ENCODE assay signal across 21 cellular contexts in genomic region chr19:16402076-16402475, GRCh38.
DNase-seq lines count a peak whose midpoint lies in the region; ATAC-seq and TF ChIP-seq lines count a peak whose summit lies in the region.
"Had no signal": no experiment of that assay in that cellular context is flagged by ENCODE, and none has a peak within 500 bp of the region (broad histone marks: within the 10 kb centered on the region; RNA-seq: fewer than 3 reads in every experiment).

No MANE protein-coding gene starts in this region.

- no peaks in the 10 kb centered on the region for H3K9me3 ChIP-seq in osteoblast (ENCODE audit: low read depth, low read length)
- H3K9me3 ChIP-seq in thoracic aorta = no peaks in the 10 kb centered on the region
- H3K9me3 ChIP-seq: lower lobe of right lung, stomach had no signal

- H4K20me1 ChIP-seq in osteoblast (ENCODE audit: insufficient read depth, low read length) = no peaks in the 10 kb centered on the region

- peaks cover 13% of the 10 kb centered on the region for H3K4me1 ChIP-seq in osteoblast (ENCODE audit: insufficient read depth, low read length)
- peaks cover 5 to 42% of the 10 kb centered on the region in 2 donors for H3K4me1 ChIP-seq in thoracic aorta (ENCODE audit: control insufficient read depth in 1 of 2, low read depth in 2 of 2)

- H3K4me1 Mint-ChIP-seq in IgD-negative memory B cell = peaks cover 33 to 40% (median 40%) of the 10 kb centered on the region in 3 donors

- H3K79me2 ChIP-seq in osteoblast (ENCODE audit: insufficient read depth, low read length) = no peaks in the 10 kb centered on the region

- H3K4me2 ChIP-seq in osteoblast (ENCODE audit: insufficient read depth, low read length) = no peak overlapping the region

- H2AFZ ChIP-seq in osteoblast (ENCODE audit: low read length) = no peak overlapping the region

- no peak overlapping the region for H3K4me3 ChIP-seq in osteoblast (ENCODE audit: insufficient read depth, low read length)
- no peak overlapping the region for H3K4me3 ChIP-seq in thoracic aorta
- H3K4me3 ChIP-seq: GM12878, lower lobe of right lung, stomach had no signal

- DNase-seq in osteoblast (ENCODE audit: insufficient read length, low spot score, missing footprints) = peak; percentile 39
- no peak for DNase-seq in thoracic aorta (ENCODE audit: low spot score)
- DNase-seq in NCI-H524 treated with DMSO at 0.1 percent for 48 hours (lab: John Stamatoyannopoulos, UW) = no peak
- DNase-seq: activated CD4-positive, alpha-beta memory T cell treated with anti-CD3 and anti-CD28 coated beads, Interleukin-2, amount 10 ng/mL, durations not matched to agents 7 days and 5 days; activated CD4-positive, alpha-beta T cell treated with anti-CD3 and anti-CD28 coated beads for 1 hour; activated naive CD8-positive, alpha-beta T cell treated with anti-CD3 and anti-CD28 coated beads for 36 hours; CD4-positive, alpha-beta T cell; Karpas-422; lower lobe of right lung; NCI-H1436; NCI-H2081 treated with DMSO at 0.1 percent for 48 hours; NCI-H446; RPMI8226; stimulated activated CD8-positive, alpha-beta memory T cell treated with anti-CD3 and anti-CD28 coated beads, Interleukin-4, amount 100 ng/mL, for 48 hours; stomach had no signal

- H3K27ac ChIP-seq in cingulate gyrus (ENCODE audit: low read depth, low read length) (peak overlapping the region; percentile 39), osteoblast (ENCODE audit: low read depth, low read length) (no peak overlapping the region), thoracic aorta (peak overlapping the region; percentile 83 to 89)
- H3K27ac ChIP-seq: HL-60, lower lobe of right lung had no signal

- no peaks in the 10 kb centered on the region for H3K27me3 Mint-ChIP-seq in IgD-negative memory B cell
- H3K27me3 Mint-ChIP-seq: activated CD4-positive, alpha-beta memory T cell treated with anti-CD3 and anti-CD28 coated beads, Interleukin-2, amount 10 ng/mL, durations not matched to agents 7 days and 5 days; activated naive CD8-positive, alpha-beta T cell treated with anti-CD3 and anti-CD28 coated beads for 36 hours; CD4-positive, alpha-beta T cell had no signal

- peak overlapping the region in 2 of 4 donors; percentile 15 to 16 for H3K4me3 Mint-ChIP-seq in IgD-negative memory B cell
- H3K4me3 Mint-ChIP-seq: activated CD4-positive, alpha-beta memory T cell treated with anti-CD3 and anti-CD28 coated beads, Interleukin-2, amount 10 ng/mL, durations not matched to agents 7 days and 5 days; activated naive CD8-positive, alpha-beta T cell treated with anti-CD3 and anti-CD28 coated beads for 36 hours; CD4-positive, alpha-beta T cell had no signal

- ATAC-seq in thoracic aorta (ENCODE audit: insufficient number of reproducible peaks, low FRiP score, low read depth) (no peak), HG03521 (IDR thresholded peaks at IDR 0.05; ENCODE audit: unreplicated experiment) (no peak), HG03280 (IDR thresholded peaks at IDR 0.05; ENCODE audit: unreplicated experiment) (no peak)
- ATAC-seq: GM12878, lower lobe of right lung had no signal

- no peaks in the 10 kb centered on the region for H3K9me3 Mint-ChIP-seq in IgD-negative memory B cell
- H3K9me3 Mint-ChIP-seq: activated CD4-positive, alpha-beta memory T cell treated with anti-CD3 and anti-CD28 coated beads, Interleukin-2, amount 10 ng/mL, durations not matched to agents 7 days and 5 days; activated naive CD8-positive, alpha-beta T cell treated with anti-CD3 and anti-CD28 coated beads for 36 hours; CD4-positive, alpha-beta T cell had no signal

- TF ChIP-seq CTCF in osteoblast (IDR thresholded peaks at IDR 0.05; ENCODE audit: extremely low read depth, low read depth, low read length) = no peak
- no peak for TF ChIP-seq CTCF in thoracic aorta (IDR thresholded peaks at IDR 0.05)

- peaks cover 20% of the 10 kb centered on the region for H3K36me3 Mint-ChIP-seq in IgD-negative memory B cell

- H3K27ac Mint-ChIP-seq in IgD-negative memory B cell = peak overlapping the region in 2 of 3 donors; percentile 81 to 82
- H3K27ac Mint-ChIP-seq: activated CD4-positive, alpha-beta memory T cell treated with anti-CD3 and anti-CD28 coated beads, Interleukin-2, amount 10 ng/mL, durations not matched to agents 7 days and 5 days; activated naive CD8-positive, alpha-beta T cell treated with anti-CD3 and anti-CD28 coated beads for 36 hours; CD4-positive, alpha-beta T cell had no signal

- H3K36me3 ChIP-seq in osteoblast (ENCODE audit: insufficient read depth, low read length) = peaks cover 56% of the 10 kb centered on the region
- peaks cover 26% of the 10 kb centered on the region for H3K36me3 ChIP-seq in thoracic aorta

- no peaks in the 10 kb centered on the region for H3K27me3 ChIP-seq in osteoblast (ENCODE audit: insufficient read depth, low read length)
- H3K27me3 ChIP-seq in thoracic aorta (replicated peaks; ENCODE audit: insufficient read depth) = no peaks in the 10 kb centered on the region
- H3K27me3 ChIP-seq: stomach had no signal
